ENCODE assay signal across 8 cellular contexts in the genomic region with DNA sequence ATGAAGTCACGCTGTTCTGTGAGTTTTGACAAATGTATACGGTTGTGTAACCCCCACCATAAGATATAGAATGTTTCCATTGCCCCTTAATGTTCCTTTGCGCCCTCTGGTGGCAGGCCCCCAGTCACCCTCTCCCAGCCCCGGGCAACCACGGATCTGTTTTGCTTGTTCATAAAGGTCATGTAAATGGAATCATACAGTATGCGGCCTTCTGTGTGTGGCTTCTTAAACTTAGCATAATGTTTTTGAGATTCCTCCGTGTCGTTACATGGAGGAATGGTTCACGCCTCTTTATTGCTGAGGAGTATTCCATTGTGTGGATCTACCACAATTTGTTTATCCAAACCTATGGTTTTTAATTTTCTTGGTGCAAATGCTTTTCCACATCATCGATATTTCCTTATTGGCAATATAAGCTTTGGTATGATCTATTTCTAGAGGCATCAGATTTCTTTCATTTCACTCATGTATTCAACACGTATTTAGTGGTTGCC. TPM values are rescaled to one million over a fixed set of nuclear protein-coding genes. Genes with fewer than 3 reads are reported as not detected.
A peak's percentile ranks its signal among the peaks of the same experiment; 100 is the strongest.
DNase-seq lines count a peak whose midpoint lies in the region; ATAC-seq and TF ChIP-seq lines count a peak whose summit lies in the region.

No MANE protein-coding gene starts in this region.

- peaks cover 7% of the 10 kb centered on the region for H3K4me1 Mint-ChIP-seq in T-helper 17 cell
- peaks cover 6% of the 10 kb centered on the region for H3K4me1 Mint-ChIP-seq in activated naive CD8-positive, alpha-beta T cell treated with anti-CD3 and anti-CD28 coated beads, Interleukin-2, amount 50 U/mL, for 24 hours

- H3K9me3 Mint-ChIP-seq in activated naive CD8-positive, alpha-beta T cell treated with anti-CD3 and anti-CD28 coated beads, Interleukin-2, amount 50 U/mL, for 24 hours, result no peaks in the 10 kb centered on the region

- H3K27ac Mint-ChIP-seq in T-helper 17 cell, result no peak overlapping the region
- no peak overlapping the region for H3K27ac Mint-ChIP-seq in activated naive CD8-positive, alpha-beta T cell treated with anti-CD3 and anti-CD28 coated beads, Interleukin-2, amount 50 U/mL, for 24 hours

- peak; percentile 81 for DNase-seq in BE2C
- peak; percentile 45 for DNase-seq in GM19238 (ENCODE audit: insufficient read length, low spot score)
- DNase-seq in LHCN-M2 (ENCODE audit: low read depth), result peak; percentile 11
- peak; percentile 61 to 76 (median 65) for DNase-seq in T-helper 17 cell
- peak; percentile 88 for DNase-seq in activated naive CD8-positive, alpha-beta T cell treated with anti-CD3 and anti-CD28 coated beads, Interleukin-2, amount 50 U/mL, for 24 hours
- DNase-seq in right atrium auricular region (ENCODE audit: low spot score), result peak; percentile 69
- DNase-seq in stimulated activated CD4-positive, alpha-beta T cell treated with anti-CD3 and anti-CD28 coated beads, Interleukin-12 subunit alpha, Interleukin-12 subunit beta, amount 100 ng/mL, for 4 hours, result peak; percentile 80
- no peak for DNase-seq in NCI-H226

- H3K4me1 ChIP-seq in BE2C, result no peaks in the 10 kb centered on the region
- peaks cover 0 to 5% of the 10 kb centered on the region in 2 donors for H3K4me1 ChIP-seq in right atrium auricular region

- H3K4me3 Mint-ChIP-seq in T-helper 17 cell, result no peak overlapping the region
- no peak overlapping the region for H3K4me3 Mint-ChIP-seq in activated naive CD8-positive, alpha-beta T cell treated with anti-CD3 and anti-CD28 coated beads, Interleukin-2, amount 50 U/mL, for 24 hours

- H3K4me3 ChIP-seq in BE2C (ENCODE audit: low read depth, low read length), result no peak overlapping the region
- H3K4me3 ChIP-seq in right atrium auricular region, result no peak overlapping the region

- H3K27me3 ChIP-seq in BE2C, result no peaks in the 10 kb centered on the region
- H3K27me3 ChIP-seq in right atrium auricular region, result no peaks in the 10 kb centered on the region

- H3K36me3 ChIP-seq in BE2C (no peaks in the 10 kb centered on the region), right atrium auricular region (peaks cover 4% of the 10 kb centered on the region)

- no peaks in the 10 kb centered on the region for H3K36me3 Mint-ChIP-seq in T-helper 17 cell (ENCODE audit: low read depth)
- no peaks in the 10 kb centered on the region for H3K36me3 Mint-ChIP-seq in activated naive CD8-positive, alpha-beta T cell treated with anti-CD3 and anti-CD28 coated beads, Interleukin-2, amount 50 U/mL, for 24 hours (ENCODE audit: low read depth)

- no peaks in the 10 kb centered on the region for H3K27me3 Mint-ChIP-seq in T-helper 17 cell
- H3K27me3 Mint-ChIP-seq in activated naive CD8-positive, alpha-beta T cell treated with anti-CD3 and anti-CD28 coated beads, Interleukin-2, amount 50 U/mL, for 24 hours, result no peaks in the 10 kb centered on the region

- ATAC-seq in T-helper 17 cell, result peak; percentile 83
- peak; percentile 91 for ATAC-seq in activated naive CD8-positive, alpha-beta T cell treated with anti-CD3 and anti-CD28 coated beads, Interleukin-2, amount 50 U/mL, for 24 hours

- TF ChIP-seq CTCF in BE2C (IDR thresholded peaks at IDR 0.05; ENCODE audit: low read depth, low read length) (peak; percentile 90), right atrium auricular region (IDR thresholded peaks at IDR 0.05) (peak; percentile 69 to 91)

- H3K9me3 ChIP-seq in BE2C (no peaks in the 10 kb centered on the region), T-helper 17 cell (ENCODE audit: control insufficient read depth, low read length, poor library complexity, severe bottlenecking) (no peaks in the 10 kb centered on the region), right atrium auricular region (no peaks in the 10 kb centered on the region)

- no peak overlapping the region for H3K27ac ChIP-seq in right atrium auricular region

RNA-seq across cellular contexts. Expression of a gene that starts 28.4 kb away (rescaled TPM):
- polyA plus RNA-seq in BE2C (2012; ENCODE audit: insufficient read depth, insufficient read length, low read depth), result 41.2 TPM
- total RNA-seq in LHCN-M2 (2014; rRNA removed) (46.6 and 50.7 TPM in 2 replicates), T-helper 17 cell (10 to 100 TPM; 21.5 to 24.6 TPM), right atrium auricular region (10 to 100 TPM; 18.9 to 34.7 TPM)
- polyA plus RNA-seq in LHCN-M2 (2012), result 20.9 TPM
